Comparison of ENCODE assay signal across 11 cellular contexts in genomic region chr3:102415553-102415952, GRCh38. TPM values are rescaled to one million over a fixed set of nuclear protein-coding genes. Genes with fewer than 3 reads are reported as not detected.
A peak's percentile ranks its signal among the peaks of the same experiment; 100 is the strongest.
DNase-seq lines count a peak whose midpoint lies in the region; ATAC-seq and TF ChIP-seq lines count a peak whose summit lies in the region.
"Had no signal": no experiment of that assay in that cellular context is flagged by ENCODE, and none has a peak within 500 bp of the region (broad histone marks: within the 10 kb centered on the region; RNA-seq: fewer than 3 reads in every experiment).

No MANE protein-coding gene starts in this region.

- TF ChIP-seq POLR2A in HCT116 (IDR thresholded peaks at IDR 0.05; ENCODE audit: borderline replicate concordance, extremely low read depth, insufficient read depth, insufficient read length) (no peak), vagina (IDR thresholded peaks at IDR 0.05) (no peak)

- POLR2A ChIA-PET in HCT116 (lab: Charles Lee) = interaction anchor here (1.6 kb wide), 1 partner anchor 15 kb away, joined by 3 read pairs; no protein-coding TSS in a partner anchor

- H3K9me3 ChIP-seq in HCT116 (ENCODE audit: control insufficient read depth in 1 of 2, insufficient read depth in 1 of 2, low read depth in 1 of 2, low read length in 2 of 2) (no peaks in the 10 kb centered on the region), mesenchymal stem cell (ENCODE audit: control insufficient read depth, low read length) (no peaks in the 10 kb centered on the region), vagina (no peaks in the 10 kb centered on the region)

- CTCF ChIA-PET in HCT116 (lab: Charles Lee) = no interaction called here

- ATAC-seq in GM18502 (IDR thresholded peaks at IDR 0.05; ENCODE audit: poor library complexity, unreplicated experiment) (peak; percentile 69), HCT116 (no peak)
- ATAC-seq: natural killer cell had no signal

- no peaks in the 10 kb centered on the region for H3K9me3 Mint-ChIP-seq in T-helper 2 cell treated with Interferon-gamma antibody and Interleukin-4, amounts not matched to agents 5 μg/mL and 100 μg/mL, for 36 hours
- H3K9me3 Mint-ChIP-seq: natural killer cell had no signal

- no peaks in the 10 kb centered on the region for H3K9me2 ChIP-seq in HCT116 (ENCODE audit: insufficient read depth)

- H2AFZ ChIP-seq in HCT116 (ENCODE audit: low read depth, low read length, poor library complexity, severe bottlenecking) (no peak overlapping the region), mesenchymal stem cell (ENCODE audit: low read depth, low read length) (no peak overlapping the region)

- H4K20me1 ChIP-seq in HCT116 (ENCODE audit: insufficient read depth) = no peaks in the 10 kb centered on the region

- H2BK15ac ChIP-seq in mesenchymal stem cell (ENCODE audit: low read depth, poor library complexity, severe bottlenecking) = no peak overlapping the region

- H3K4ac ChIP-seq in mesenchymal stem cell (ENCODE audit: low read depth in 1 of 2, low read length in 2 of 2) = no peak overlapping the region

- no peak overlapping the region for H3K27ac ChIP-seq in HCT116 (ENCODE audit: low read depth, low read length)
- no peak overlapping the region for H3K27ac ChIP-seq in mesenchymal stem cell (ENCODE audit: low read length, poor library complexity, severe bottlenecking)
- no peak overlapping the region for H3K27ac ChIP-seq in vagina

- H3K36me3 ChIP-seq in HCT116 (ENCODE audit: control insufficient read depth in 1 of 2, insufficient read depth in 2 of 2, low read length in 2 of 2) (no peaks in the 10 kb centered on the region), mesenchymal stem cell (ENCODE audit: control insufficient read depth in 1 of 2, insufficient read depth in 2 of 2, low read depth in 1 of 2, low read length in 2 of 2) (no peaks in the 10 kb centered on the region), vagina (no peaks in the 10 kb centered on the region)

- H3K4me2 ChIP-seq in HCT116 (ENCODE audit: low read length) (peak overlapping the region; percentile 18), mesenchymal stem cell (ENCODE audit: low read length, poor library complexity, severe bottlenecking) (no peak overlapping the region)

- H4K8ac ChIP-seq in mesenchymal stem cell (ENCODE audit: low read length) = no peak overlapping the region

- peak overlapping the region; percentile 65 for H3K4me3 Mint-ChIP-seq in T-helper 2 cell treated with Interferon-gamma antibody and Interleukin-4, amounts not matched to agents 5 μg/mL and 100 μg/mL, for 36 hours
- H3K4me3 Mint-ChIP-seq: natural killer cell had no signal

- no peak overlapping the region for H3K27ac Mint-ChIP-seq in T-helper 2 cell treated with Interferon-gamma antibody and Interleukin-4, amounts not matched to agents 5 μg/mL and 100 μg/mL, for 36 hours
- H3K27ac Mint-ChIP-seq: natural killer cell had no signal

- TF ChIP-seq CTCF in HCT116 (IDR thresholded peaks at IDR 0.05 in 2 of 3, conservative IDR thresholded peaks at IDR 0.05 in 1 of 3; ENCODE audit: borderline replicate concordance in 1 of 3, insufficient read depth in 1 of 3, low read depth in 2 of 3, low read length in 2 of 3) (no peak), vagina (IDR thresholded peaks at IDR 0.05) (no peak)

- H3K27me3 Mint-ChIP-seq in T-helper 2 cell treated with Interferon-gamma antibody and Interleukin-4, amounts not matched to agents 5 μg/mL and 100 μg/mL, for 36 hours (ENCODE audit: low read depth) = peaks cover 4% of the 10 kb centered on the region

- H3K27me3 ChIP-seq in HCT116 (ENCODE audit: insufficient read depth, low read length) (no peaks in the 10 kb centered on the region), mesenchymal stem cell (ENCODE audit: control insufficient read depth in 1 of 2, insufficient read depth in 1 of 2, low read length in 2 of 2) (no peaks in the 10 kb centered on the region), vagina (no peaks in the 10 kb centered on the region)

- H3K14ac ChIP-seq in mesenchymal stem cell (ENCODE audit: low read length in 2 of 2) = no peak overlapping the region

- H3K9ac ChIP-seq in HCT116 (ENCODE audit: low read length) (no peak overlapping the region), mesenchymal stem cell (ENCODE audit: low read length) (peak overlapping the region; percentile 72)

- H3K4me3 ChIP-seq in HCT116 (replicated peaks in 1 of 2; ENCODE audit: low read depth in 1 of 2, low read length in 2 of 2) = no peak overlapping the region
- H3K4me3 ChIP-seq in mesenchymal stem cell (ENCODE audit: insufficient read depth in 1 of 2, low read depth in 1 of 2, low read length in 2 of 2) = peak overlapping the region in 1 of 2 experiments; percentile 56
- peak overlapping the region in 1 of 2 donors; percentile 6 for H3K4me3 ChIP-seq in vagina

- in situ Hi-C loops in KBM-7 (cut with MboI; ENCODE audit: low pct_unique_long_range_greater_than_20kb, low sequenced_read_pairs) = no loop called here

- H3K36me3 Mint-ChIP-seq in T-helper 2 cell treated with Interferon-gamma antibody and Interleukin-4, amounts not matched to agents 5 μg/mL and 100 μg/mL, for 36 hours (ENCODE audit: low read depth) = no peaks in the 10 kb centered on the region
- H3K36me3 Mint-ChIP-seq: natural killer cell had no signal

- H3K4me1 ChIP-seq in HCT116 (ENCODE audit: control insufficient read depth in 1 of 2, insufficient read depth in 2 of 2, low read length in 2 of 2) (no peaks in the 10 kb centered on the region), mesenchymal stem cell (ENCODE audit: control insufficient read depth, insufficient read depth, low read depth, low read length) (no peaks in the 10 kb centered on the region), vagina (no peaks in the 10 kb centered on the region)

- BruUV-seq in HCT116 (replicated peaks; lab: Mats Ljungman, UMichigan) = no TSS peak

- no CpG with 5 or more reads among the region's 2 CpGs for WGBS in mesenchymal stem cell

- H2BK12ac ChIP-seq in mesenchymal stem cell (ENCODE audit: low read length in 2 of 2) = no peak overlapping the region

- H2AK5ac ChIP-seq in mesenchymal stem cell (ENCODE audit: low read length, severe bottlenecking) = no peak overlapping the region

- no peak overlapping the region for H2BK120ac ChIP-seq in mesenchymal stem cell (ENCODE audit: low read depth, low read length)

- H3K23ac ChIP-seq in mesenchymal stem cell (ENCODE audit: low read length in 2 of 2) = no peak overlapping the region

- H2BK5ac ChIP-seq in mesenchymal stem cell (ENCODE audit: low read depth, low read length, poor library complexity, severe bottlenecking) = no peak overlapping the region

- no peak overlapping the region for H4K91ac ChIP-seq in mesenchymal stem cell (ENCODE audit: low read length)

- no peak for TF ChIP-seq RAD21 in HCT116 (IDR thresholded peaks at IDR 0.05; ENCODE audit: low read depth)

- intact Hi-C loops in HCT116 (cut with micrococcal nuclease) = no loop called here
- intact Hi-C loops in vagina (cut with DNase I) = no loop called here

- H3K79me1 ChIP-seq in mesenchymal stem cell (replicated peaks; ENCODE audit: low read length, poor library complexity, severe bottlenecking) = no peaks in the 10 kb centered on the region

- H3K79me2 ChIP-seq in HCT116 (ENCODE audit: insufficient read depth, low read length) = no peaks in the 10 kb centered on the region

- peaks cover 9% of the 10 kb centered on the region for H3K4me1 Mint-ChIP-seq in T-helper 2 cell treated with Interferon-gamma antibody and Interleukin-4, amounts not matched to agents 5 μg/mL and 100 μg/mL, for 36 hours (ENCODE audit: low read depth)
- H3K4me1 Mint-ChIP-seq: natural killer cell had no signal

- H3K18ac ChIP-seq in mesenchymal stem cell (ENCODE audit: low read depth in 1 of 2, low read length in 2 of 2) = no peak overlapping the region

- DNase-seq in HCT116 (ENCODE audit: low read depth, low spot score) (no peak), mesenchymal stem cell (peak; percentile 19), KBM-7 (no peak), pons (ENCODE audit: low spot score) (no peak), vagina (ENCODE audit: extremely low spot score in 2 of 2) (no peak), NCI-H1436 (lab: John Stamatoyannopoulos, UW) (no peak)
- no peak for DNase-seq in T-helper 2 cell treated with Interferon-gamma antibody and Interleukin-4, amounts not matched to agents 5 μg/mL and 100 μg/mL, for 36 hours (ENCODE audit: low spot score)
- DNase-seq: head of caudate nucleus, natural killer cell, NCI-H526 treated with DMSO at 0.1 percent for 48 hours had no signal

- RAD21 ChIA-PET in HCT116 (lab: Charles Lee; ENCODE audit: low non-redundant PET in 1 of 2, low total read pairs in 2 of 2, uncharacterized antibody in 2 of 2, unreplicated experiment in 2 of 2) = no interaction called here

TF ChIP-seq in HCT116, 20 proteins besides CTCF, POLR2A, EP300 and RAD21:
- TF ChIP-seq ZNF274 (IDR thresholded peaks at IDR 0.05; ENCODE audit: low read depth, low read length) (no peak), TCF7L2 (IDR thresholded peaks at IDR 0.05; ENCODE audit: borderline replicate concordance, extremely low read depth, insufficient read depth, insufficient read length) (no peak), CBX3 (IDR thresholded peaks at IDR 0.05; ENCODE audit: low read depth) (no peak), SIN3A (IDR thresholded peaks at IDR 0.05; ENCODE audit: low read depth) (no peak), ZBTB33 (IDR thresholded peaks at IDR 0.05; ENCODE audit: extremely low read depth, insufficient replicate concordance, low read length) (no peak), YY1 (IDR thresholded peaks at IDR 0.05; ENCODE audit: extremely low read depth, insufficient replicate concordance, low read depth, low read length) (no peak), ELF1 (IDR thresholded peaks at IDR 0.05; ENCODE audit: borderline replicate concordance, low read depth) (no peak), POLR2AphosphoS5 (IDR thresholded peaks at IDR 0.05; ENCODE audit: low read depth, low read length) (no peak), ZFX (IDR thresholded peaks at IDR 0.05) (no peak)

RNA-seq across cellular contexts. Expression of gene ZPLD1, which starts 19.3 kb away (rescaled TPM):
- total RNA-seq in HCT116 (2021; ENCODE audit: unreplicated experiment) = not detected
- 0.05 and 0.08 TPM in 2 replicates for polyA plus RNA-seq in HCT116 (2012)
- polyA plus RNA-seq in mesenchymal stem cell (2013, experiment 1 of 2) = 0.01 TPM
- polyA plus RNA-seq in mesenchymal stem cell (2013, experiment 2 of 2) = not detected
- not detected for total RNA-seq in vagina
- total RNA-seq: natural killer cell had no signal
